Comparison of ENCODE assay signal across 8 cellular contexts in genomic region chr15:75620776-75621536, GRCh38. TPM values are rescaled to one million over a fixed set of nuclear protein-coding genes. Genes with fewer than 3 reads are reported as not detected.
DNase-seq lines count a peak whose midpoint lies in the region; ATAC-seq, FAIRE-seq and TF ChIP-seq lines count a peak whose summit lies in the region.

No MANE protein-coding gene starts in this region.

- H3K4me2 ChIP-seq in mesenchymal stem cell (ENCODE audit: low read length, poor library complexity, severe bottlenecking) = peak overlapping the region; percentile 41

- intact Hi-C loops in A673 (cut with micrococcal nuclease; ENCODE audit: unreplicated experiment) = loop anchor here (10.0 kb wide), 1 partner anchor 116 kb away; no protein-coding TSS in a partner anchor

- CTCF ChIA-PET in A673 (lab: Charles Lee) = interaction anchor here (0.6 to 1.7 kb wide), 3 partner anchors 17 to 170 kb away, joined by 5 to 14 read pairs (median 14); no protein-coding TSS in a partner anchor

- TF ChIP-seq CTCF in A673 (conservative IDR thresholded peaks at IDR 0.05; ENCODE audit: low read depth, low read length) = no peak
- peak; percentile 33 for TF ChIP-seq CTCF in bronchial epithelial cell (IDR thresholded peaks at IDR 0.05; ENCODE audit: insufficient read depth, low read length, severe bottlenecking)

- H3K27ac ChIP-seq in A673 (ENCODE audit: low read depth, low read length, poor library complexity, severe bottlenecking) (peak overlapping the region; percentile 96), mesenchymal stem cell (ENCODE audit: low read length, poor library complexity, severe bottlenecking) (peak overlapping the region; percentile 95)

- peaks cover 9% of the 10 kb centered on the region for H3K36me3 Mint-ChIP-seq in IgD-negative memory B cell

- H3K4me3 ChIP-seq in A673 (ENCODE audit: low read depth, low read length, poor library complexity, severe bottlenecking) (peak overlapping the region; percentile 7), bronchial epithelial cell (ENCODE audit: low read depth, low read length) (no peak overlapping the region), mesenchymal stem cell (ENCODE audit: insufficient read depth in 1 of 2, low read depth in 1 of 2, low read length in 2 of 2) (peak overlapping the region in 1 of 2 experiments; percentile 75)

- H2BK12ac ChIP-seq in mesenchymal stem cell (ENCODE audit: low read length in 2 of 2) = peak overlapping the region in 1 of 2 experiments; percentile 75

- FAIRE-seq in bronchial epithelial cell (lab: Jason Lieb, UNC) = no peak

- H3K9me3 ChIP-seq in A673 (ENCODE audit: low read depth, low read length, poor library complexity, severe bottlenecking) (no peaks in the 10 kb centered on the region), mesenchymal stem cell (ENCODE audit: control insufficient read depth, low read length) (no peaks in the 10 kb centered on the region)

- peak overlapping the region in 1 of 4 donors; percentile 29 for H3K4me3 Mint-ChIP-seq in IgD-negative memory B cell

- no peak overlapping the region for H3K23ac ChIP-seq in mesenchymal stem cell (ENCODE audit: low read length in 2 of 2)

- no peaks in the 10 kb centered on the region for H3K27me3 ChIP-seq in A673 (replicated peaks; ENCODE audit: insufficient read depth, low read depth, low read length, poor library complexity)
- H3K27me3 ChIP-seq in bronchial epithelial cell (ENCODE audit: control insufficient read depth, insufficient read depth, low read length) = no peaks in the 10 kb centered on the region
- no peaks in the 10 kb centered on the region for H3K27me3 ChIP-seq in mesenchymal stem cell (ENCODE audit: control insufficient read depth in 1 of 2, insufficient read depth in 1 of 2, low read length in 2 of 2)

- peak overlapping the region; percentile 25 for H4K91ac ChIP-seq in mesenchymal stem cell (ENCODE audit: low read length)

- H2BK5ac ChIP-seq in mesenchymal stem cell (ENCODE audit: low read depth, low read length, poor library complexity, severe bottlenecking) = peak overlapping the region; percentile 66

- peaks cover 3 to 9% (median 8%) of the 10 kb centered on the region in 3 donors for H3K4me1 Mint-ChIP-seq in IgD-negative memory B cell

- POLR2A ChIA-PET in A673 (lab: Charles Lee; ENCODE audit: low non-redundant PET) = interaction anchor here (0.6 to 0.9 kb wide), 3 partner anchors 14 to 261 kb away, joined by 6 to 14 read pairs (median 6); no protein-coding TSS in a partner anchor

- H3K9me3 Mint-ChIP-seq in IgD-negative memory B cell = no peaks in the 10 kb centered on the region

- no TSS peak for BruUV-seq in A673 (replicated peaks; lab: Mats Ljungman, UMichigan)

- no peak overlapping the region for H2AFZ ChIP-seq in mesenchymal stem cell (ENCODE audit: low read depth, low read length)

- H3K36me3 ChIP-seq in A673 (ENCODE audit: insufficient read depth, low read length, poor library complexity, severe bottlenecking) (peaks cover 40% of the 10 kb centered on the region), bronchial epithelial cell (ENCODE audit: control insufficient read depth, insufficient read depth, low read length) (peaks cover 10% of the 10 kb centered on the region), mesenchymal stem cell (ENCODE audit: control insufficient read depth in 1 of 2, insufficient read depth in 2 of 2, low read depth in 1 of 2, low read length in 2 of 2) (peaks cover 16 to 43% of the 10 kb centered on the region in 2 experiments)

- peak overlapping the region; percentile 94 for H3K9ac ChIP-seq in mesenchymal stem cell (ENCODE audit: low read length)

- H3K27ac Mint-ChIP-seq in IgD-negative memory B cell = peak overlapping the region in 2 of 3 donors; percentile 0 to 80

- H3K4ac ChIP-seq in mesenchymal stem cell (ENCODE audit: low read depth in 1 of 2, low read length in 2 of 2) = peak overlapping the region in 1 of 2 experiments; percentile 45

- H4K8ac ChIP-seq in mesenchymal stem cell (ENCODE audit: low read length) = no peak overlapping the region

- no peak for ATAC-seq in GM18868 (IDR thresholded peaks at IDR 0.05; ENCODE audit: unreplicated experiment)

- peak overlapping the region; percentile 96 for H2AK5ac ChIP-seq in mesenchymal stem cell (ENCODE audit: low read length, severe bottlenecking)

- peaks cover 20% of the 10 kb centered on the region for H3K4me1 ChIP-seq in A673 (ENCODE audit: insufficient read depth, low read length, poor library complexity, severe bottlenecking)
- H3K4me1 ChIP-seq in mesenchymal stem cell (ENCODE audit: control insufficient read depth, insufficient read depth, low read depth, low read length) = peaks cover 5% of the 10 kb centered on the region

- DNase-seq in A673 (ENCODE audit: low spot score) (peak; percentile 60), bronchial epithelial cell (ENCODE audit: low read depth) (peak; percentile 63), mesenchymal stem cell (peak; percentile 95), OCI-M1 (lab: John Stamatoyannopoulos, UW) (no peak), NCI-H82 treated with DMSO at 0.1 percent for 48 hours (lab: John Stamatoyannopoulos, UW; ENCODE audit: unreplicated experiment) (no peak), SHP77 treated with DMSO at 0.1 percent for 48 hours (lab: John Stamatoyannopoulos, UW) (no peak)

- no peaks in the 10 kb centered on the region for H3K27me3 Mint-ChIP-seq in IgD-negative memory B cell

- 59% methylated on average over 8 of the region's 9 CpGs for WGBS in mesenchymal stem cell

- H2BK15ac ChIP-seq in mesenchymal stem cell (ENCODE audit: low read depth, poor library complexity, severe bottlenecking) = no peak overlapping the region

- H3K79me1 ChIP-seq in mesenchymal stem cell (replicated peaks; ENCODE audit: low read length, poor library complexity, severe bottlenecking) = peaks cover 16% of the 10 kb centered on the region

- H3K14ac ChIP-seq in mesenchymal stem cell (ENCODE audit: low read length in 2 of 2) = peak overlapping the region in 1 of 2 experiments; percentile 88

- peak overlapping the region; percentile 19 to 86 for H3K18ac ChIP-seq in mesenchymal stem cell (ENCODE audit: low read depth in 1 of 2, low read length in 2 of 2)

- no peak overlapping the region for H2BK120ac ChIP-seq in mesenchymal stem cell (ENCODE audit: low read depth, low read length)

RNA-seq across cellular contexts. Expression of gene SNUPN, which starts 4.6 kb away (rescaled TPM):
- total RNA-seq in A673 (2021) = 32.8 and 34.6 TPM in 2 replicates
- 25.4 TPM for polyA plus RNA-seq in IgD-negative memory B cell
- total RNA-seq in bronchial epithelial cell = 16.1 and 18.8 TPM in 2 replicates
- 21.7 TPM for polyA plus RNA-seq in mesenchymal stem cell (2013, experiment 1 of 2)
- polyA plus RNA-seq in mesenchymal stem cell (2013, experiment 2 of 2) = 20.5 TPM

RNA-seq across cellular contexts. Expression of gene IMP3, which starts 19.1 kb away (rescaled TPM):
- total RNA-seq in A673 (2021) = 76.5 and 84.5 TPM in 2 replicates
- 249 TPM for polyA plus RNA-seq in IgD-negative memory B cell
- 95.0 and 215 TPM in 2 replicates for total RNA-seq in bronchial epithelial cell
- 49.0 TPM for polyA plus RNA-seq in mesenchymal stem cell (2013, experiment 1 of 2)
- 48.8 TPM for polyA plus RNA-seq in mesenchymal stem cell (2013, experiment 2 of 2)

RNA-seq across cellular contexts. Expression of gene SNX33, which starts 26.8 kb away (rescaled TPM):
- total RNA-seq in A673 (2021) (3.4 and 5.6 TPM in 2 replicates), bronchial epithelial cell (15.0 and 19.8 TPM in 2 replicates)
- polyA plus RNA-seq in IgD-negative memory B cell = 0.05 TPM
- polyA plus RNA-seq in mesenchymal stem cell (2013, experiment 1 of 2) = 23.0 TPM
- 22.6 TPM for polyA plus RNA-seq in mesenchymal stem cell (2013, experiment 2 of 2)

RNA-seq across cellular contexts. Expression of gene PTPN9, which starts 41.8 kb away (rescaled TPM):
- total RNA-seq in A673 (2021) = 60.9 and 64.9 TPM in 2 replicates
- polyA plus RNA-seq in IgD-negative memory B cell = 13.3 TPM
- total RNA-seq in bronchial epithelial cell = 12.6 and 17.4 TPM in 2 replicates
- 37.9 TPM for polyA plus RNA-seq in mesenchymal stem cell (2013, experiment 1 of 2)
- 37.5 TPM for polyA plus RNA-seq in mesenchymal stem cell (2013, experiment 2 of 2)

Comparison
In these comparisons a context has a peak if more than half of its experiments do, and no peak if none do; other contexts are left out.
1. DNase-seq: peak in A673 (single experiment), bronchial epithelial cell (single experiment) and mesenchymal stem cell (single experiment); none in OCI-M1 (single experiment), NCI-H82 treated with DMSO at 0.1 percent for 48 hours (single experiment) and SHP77 treated with DMSO at 0.1 percent for 48 hours (single experiment).